13 cellular contexts compared by ENCODE assay signal in genomic region chr18:73840319-73841065, GRCh38.
"Had no signal": no experiment of that assay in that cellular context is flagged by ENCODE, and none has a peak within 500 bp of the region (broad histone marks: within the 10 kb centered on the region; RNA-seq: fewer than 3 reads in every experiment).

No MANE protein-coding gene starts in this region.

- H3K27ac Mint-ChIP-seq: activated CD8-positive, alpha-beta T cell treated with anti-CD3 and anti-CD28 coated beads for 36 hours; T-helper 1 cell treated with Interleukin-12 subunit alpha and Interleukin-12 subunit beta and Interleukin-4 antibody, amounts not matched to agents 30 μg/mL and 1 μg/mL, for 36 hours had no signal

- ATAC-seq: activated CD8-positive, alpha-beta T cell treated with anti-CD3 and anti-CD28 coated beads for 36 hours; activated T-cell treated with anti-CD3 and anti-CD28 coated beads, Interleukin-2, amount 50 U/mL, for 4 hours; psoas muscle; sciatic nerve had no signal

- DNase-seq: activated CD4-positive, alpha-beta T cell treated with anti-CD3 and anti-CD28 coated beads for 4 hours; activated CD8-positive, alpha-beta T cell treated with anti-CD3 and anti-CD28 coated beads for 36 hours; activated effector memory CD4-positive, alpha-beta T cell treated with Interleukin-2 at 50 U/mL for 16 hours; activated naive CD4-positive, alpha-beta T cell treated with anti-CD3 and anti-CD28 coated beads, Interleukin-2, amount 50 U/mL, for 16 hours; activated T-cell treated with anti-CD3 and anti-CD28 coated beads, Interleukin-2, amount 50 U/mL, for 4 hours; dorsolateral prefrontal cortex; psoas muscle; spleen; stomach; testis; upper lobe of left lung had no signal

- H3K9me3 Mint-ChIP-seq: activated CD8-positive, alpha-beta T cell treated with anti-CD3 and anti-CD28 coated beads for 36 hours; activated T-cell treated with anti-CD3 and anti-CD28 coated beads, Interleukin-2, amount 50 U/mL, for 4 hours; T-helper 1 cell treated with Interleukin-12 subunit alpha and Interleukin-12 subunit beta and Interleukin-4 antibody, amounts not matched to agents 30 μg/mL and 1 μg/mL, for 36 hours had no signal

- H3K4me3 Mint-ChIP-seq: activated CD8-positive, alpha-beta T cell treated with anti-CD3 and anti-CD28 coated beads for 36 hours; activated T-cell treated with anti-CD3 and anti-CD28 coated beads, Interleukin-2, amount 50 U/mL, for 4 hours; T-helper 1 cell treated with Interleukin-12 subunit alpha and Interleukin-12 subunit beta and Interleukin-4 antibody, amounts not matched to agents 30 μg/mL and 1 μg/mL, for 36 hours had no signal
